8 cellular contexts compared by ENCODE assay signal in the genomic region with DNA sequence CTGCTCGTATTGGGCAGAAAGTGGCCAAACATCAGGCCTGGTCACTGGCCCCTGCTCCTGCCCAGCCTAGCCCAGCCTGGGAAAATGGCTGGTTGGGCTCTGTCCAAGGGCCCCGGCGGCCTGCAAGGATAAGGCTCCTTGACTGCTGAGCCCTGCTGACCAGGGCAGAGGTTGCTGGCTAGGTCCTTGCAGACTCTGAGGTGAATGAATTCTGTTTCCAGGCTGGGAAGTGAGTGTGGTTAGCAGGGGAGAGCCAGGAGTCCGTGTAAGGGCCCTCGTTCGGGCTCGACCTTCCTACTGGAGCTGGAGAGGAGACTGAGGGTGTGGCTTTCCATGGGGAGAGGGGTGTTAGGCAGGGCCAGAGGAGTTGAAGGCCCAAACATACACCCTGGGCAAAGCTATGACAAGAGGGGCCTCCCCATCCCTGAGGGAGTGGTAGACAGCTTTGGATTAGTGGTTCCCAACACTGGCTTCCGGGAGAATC. TPM values are rescaled to one million over a fixed set of nuclear protein-coding genes. Genes with fewer than 3 reads are reported as not detected.
DNase-seq lines count a peak whose midpoint lies in the region; ATAC-seq, FAIRE-seq and TF ChIP-seq lines count a peak whose summit lies in the region.

No MANE protein-coding gene starts in this region.

- peak overlapping the region; percentile 54 for H3K4me2 ChIP-seq in HepG2 (ENCODE audit: low read depth, low read length)

- no peaks in the 10 kb centered on the region for H3K9me3 Mint-ChIP-seq in T-helper 1 cell treated with Interleukin-12 subunit alpha and Interleukin-12 subunit beta and Interleukin-4 antibody, amounts not matched to agents 30 μg/mL and 1 μg/mL, for 36 hours

- BruUV-seq in HepG2 (replicated peaks; lab: Mats Ljungman, UMichigan) = no TSS peak

- peak; percentile 14; the same call in 1 of the 2 replicates for TF ChIP-seq RAD21 in HepG2 (CRISPR knock-in tag; IDR thresholded peaks at IDR 0.05)

- peak; percentile 77 for FAIRE-seq in HepG2 (lab: Jason Lieb, UNC)

- peak in 1 of 2 experiments; percentile 38; a peak in 1 of 4 replicates for TF ChIP-seq POLR2A in HepG2 (IDR thresholded peaks at IDR 0.05; ENCODE audit: insufficient read depth in 1 of 2, low read depth in 2 of 2, low read length in 2 of 2)

- H3K27ac Mint-ChIP-seq in T-helper 1 cell treated with Interleukin-12 subunit alpha and Interleukin-12 subunit beta and Interleukin-4 antibody, amounts not matched to agents 30 μg/mL and 1 μg/mL, for 36 hours = peak overlapping the region; percentile 36

- H3K4me1 Mint-ChIP-seq in T-helper 1 cell treated with Interleukin-12 subunit alpha and Interleukin-12 subunit beta and Interleukin-4 antibody, amounts not matched to agents 30 μg/mL and 1 μg/mL, for 36 hours (ENCODE audit: low read depth) = peaks cover 10% of the 10 kb centered on the region

- H3K9ac ChIP-seq in HepG2 (ENCODE audit: insufficient read depth, low read depth, low read length) = no peak overlapping the region

- H3K36me3 ChIP-seq in HepG2 (replicated peaks in 1 of 2; ENCODE audit: control insufficient read depth in 1 of 2, insufficient read depth in 2 of 2, low read length in 2 of 2) = peaks cover 6 to 7% of the 10 kb centered on the region in 2 experiments; a peak in 3 of 5 replicates
- H3K36me3 ChIP-seq in tibial artery = peaks cover 5 to 21% (median 20%) of the 10 kb centered on the region in 3 donors

- H3K4me1 ChIP-seq in HepG2 (ENCODE audit: insufficient read depth, low read length) (peaks cover 93% of the 10 kb centered on the region), tibial artery (peaks cover 0 to 64% (median 46%) of the 10 kb centered on the region in 4 donors)

- in situ Hi-C loops in HepG2 (cut with HindIII; ENCODE audit: extremely low pct_ligation_motif_present, low pct_unique_long_range_greater_than_20kb) = no loop called here

- intact Hi-C loops in HepG2 (cut with micrococcal nuclease; ENCODE audit: unreplicated experiment) (loop anchor here (2.0 kb wide), 1 partner anchor 50 kb away; no protein-coding TSS in a partner anchor), tibial artery (cut with DNase I; ENCODE audit: low total_unique reads) (no loop called here)

- DNase-seq in T-helper 1 cell (no peak), coronary artery (ENCODE audit: low spot score) (peak; percentile 93), HepG2 (ENCODE audit: low spot score) (peak; percentile 82), tibial artery (peak; percentile 85 to 96), cerebellar nuclear complex (lab: John Stamatoyannopoulos, UW) (no peak)

- no peaks in the 10 kb centered on the region for H4K20me1 ChIP-seq in HepG2 (ENCODE audit: insufficient read depth, low read length)

- peaks cover 31% of the 10 kb centered on the region for H3K36me3 Mint-ChIP-seq in T-helper 1 cell treated with Interleukin-12 subunit alpha and Interleukin-12 subunit beta and Interleukin-4 antibody, amounts not matched to agents 30 μg/mL and 1 μg/mL, for 36 hours (ENCODE audit: low read depth)

- no peak overlapping the region for H3K4me3 ChIP-seq in coronary artery
- peak overlapping the region in 2 of 3 experiments; percentile 17 to 31; a peak in 1 of 6 replicates for H3K4me3 ChIP-seq in HepG2 (replicated peaks in 1 of 3; ENCODE audit: insufficient read depth in 1 of 3, low read depth in 2 of 3, low read length in 3 of 3)
- H3K4me3 ChIP-seq in tibial artery = no peak overlapping the region

- POLR2A ChIA-PET in HepG2 (lab: Yijun Ruan, JAX) = interaction anchor here (2.1 to 2.6 kb wide), 2 partner anchors 29 to 53 kb away, joined by 14 to 22 read pairs; a partner anchor contains a TSS

- H3K79me2 ChIP-seq in HepG2 (ENCODE audit: insufficient read depth, low read length) = no peaks in the 10 kb centered on the region

- H3K27ac ChIP-seq in coronary artery (peak overlapping the region; percentile 56 to 93), HepG2 (ENCODE audit: extremely low read length, insufficient read depth, low read length) (peak overlapping the region; percentile 53), tibial artery (peak overlapping the region; percentile 70 to 78)

- TF ChIP-seq CTCF in coronary artery (IDR thresholded peaks at IDR 0.05) (no peak), HepG2 (CRISPR knock-in tag; IDR thresholded peaks at IDR 0.05) (no peak), tibial artery (IDR thresholded peaks at IDR 0.05) (no peak)

- 25% methylated on average over 5 of the region's 8 CpGs for WGBS in HepG2 (ENCODE audit: low lambda C conversion rate)

- no peak overlapping the region for H3K4me3 Mint-ChIP-seq in T-helper 1 cell treated with Interleukin-12 subunit alpha and Interleukin-12 subunit beta and Interleukin-4 antibody, amounts not matched to agents 30 μg/mL and 1 μg/mL, for 36 hours

- no peaks in the 10 kb centered on the region for H3K27me3 Mint-ChIP-seq in T-helper 1 cell treated with Interleukin-12 subunit alpha and Interleukin-12 subunit beta and Interleukin-4 antibody, amounts not matched to agents 30 μg/mL and 1 μg/mL, for 36 hours (ENCODE audit: low read depth)

- no peak overlapping the region for H2AFZ ChIP-seq in HepG2 (ENCODE audit: low read length)

- H3K9me3 ChIP-seq in HepG2 (ENCODE audit: low read length) (no peaks in the 10 kb centered on the region), tibial artery (no peaks in the 10 kb centered on the region)

- TF ChIP-seq EP300 in HepG2 (IDR thresholded peaks at IDR 0.05; ENCODE audit: low read depth in 2 of 2, low read length in 2 of 2) (peak; percentile 45 to 80; a peak in 3 of 4 replicates), HepG2 (CRISPR knock-in tag; IDR thresholded peaks at IDR 0.05; ENCODE audit: borderline replicate concordance) (no peak)

- CTCF ChIA-PET in HepG2 (lab: Yijun Ruan, JAX; ENCODE audit: low intra/inter-chr PET ratio, low total read pairs) = no interaction called here

- ATAC-seq in HepG2 (peak; percentile 76), GM21723 (IDR thresholded peaks at IDR 0.05; ENCODE audit: unreplicated experiment) (no peak), HG02759 (IDR thresholded peaks at IDR 0.05; ENCODE audit: unreplicated experiment) (no peak)

- H3K27me3 ChIP-seq in HepG2 (ENCODE audit: control insufficient read depth in 1 of 2, insufficient read depth in 2 of 2, low read length in 2 of 2) (no peaks in the 10 kb centered on the region), tibial artery (no peaks in the 10 kb centered on the region)

TF ChIP-seq in HepG2, 621 proteins besides CTCF, POLR2A, EP300 and RAD21 (continues in another document):
- peak; percentile 90; the same call in 1 of the 2 replicates for TF ChIP-seq DPF2 (CRISPR knock-in tag; IDR thresholded peaks at IDR 0.05; ENCODE audit: borderline replicate concordance, low read depth)
- TF ChIP-seq, protein P1, sequence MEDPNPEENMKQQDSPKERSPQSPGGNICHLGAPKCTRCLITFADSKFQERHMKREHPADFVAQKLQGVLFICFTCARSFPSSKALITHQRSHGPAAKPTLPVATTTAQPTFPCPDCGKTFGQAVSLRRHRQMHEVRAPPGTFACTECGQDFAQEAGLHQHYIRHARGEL (CRISPR knock-in tag; IDR thresholded peaks at IDR 0.05) = no peak

RNA-seq across cellular contexts. Expression of a gene that starts 20.6 kb away (rescaled TPM):
- total RNA-seq in HepG2 (2016; rRNA removed; fragmentation: Illumina TruSeq; extraction: Trizol) = 1.9 and 4.6 TPM in 2 replicates
- total RNA-seq in HepG2 (2016; cell fraction: cytosol; rRNA removed; fragmentation: Illumina TruSeq; extraction: Trizol; ENCODE audit: low read depth) = 0.71 and 1.2 TPM in 2 replicates
- 1.8 and 4.9 TPM in 2 replicates for total RNA-seq in HepG2 (2016; cell fraction: insoluble cytoplasmic fraction; rRNA removed; fragmentation: Illumina TruSeq; extraction: Trizol)
- total RNA-seq in HepG2 (2016; cell fraction: membrane; rRNA removed; fragmentation: Illumina TruSeq; extraction: Trizol) = 1.3 and 2.0 TPM in 2 replicates
- total RNA-seq in HepG2 (2016; cell fraction: nucleus; rRNA removed; fragmentation: Illumina TruSeq; extraction: Trizol) = 7.8 and 7.9 TPM in 2 replicates
- polyA plus RNA-seq in HepG2 (2011; rRNA removed) = 13.3 and 21.0 TPM in 2 replicates
- 10.4 and 15.2 TPM in 2 replicates for polyA plus RNA-seq in HepG2 (2011; cell fraction: cytosol; rRNA removed)
- 23.0 and 27.9 TPM in 2 replicates for polyA plus RNA-seq in HepG2 (2011; cell fraction: nucleus; rRNA removed)
- polyA plus RNA-seq in HepG2 (2012) = 5.3 and 17.7 TPM in 2 replicates
- polyA plus RNA-seq in HepG2 (2016; cell fraction: cytosol; fragmentation: Illumina TruSeq; extraction: Trizol; ENCODE audit: low read depth) = 0.42 and 0.62 TPM in 2 replicates
- polyA plus RNA-seq in HepG2 (2016; cell fraction: insoluble cytoplasmic fraction; fragmentation: Illumina TruSeq; extraction: Trizol; ENCODE audit: low read depth) = 1.8 and 2.7 TPM in 2 replicates
- 0.71 and 1.0 TPM in 2 replicates for polyA plus RNA-seq in HepG2 (2016; cell fraction: membrane; fragmentation: Illumina TruSeq; extraction: Trizol; ENCODE audit: low read depth)
- 14.8 and 15.3 TPM in 2 replicates for polyA plus RNA-seq in HepG2 (2016; cell fraction: nucleus; fragmentation: Illumina TruSeq; extraction: Trizol; ENCODE audit: insufficient read depth, low read depth)
- 1.1 and 12.0 TPM in 2 replicates for polyA minus RNA-seq in HepG2 (2011; rRNA and poly(A)+ RNA removed; ENCODE audit: low replicate concordance)
- polyA minus RNA-seq in HepG2 (2011; cell fraction: cytosol; rRNA and poly(A)+ RNA removed) = 11.0 and 19.9 TPM in 2 replicates
- 7.9 and 15.2 TPM in 2 replicates for polyA minus RNA-seq in HepG2 (2011; cell fraction: nucleus; rRNA and poly(A)+ RNA removed)

RNA-seq across cellular contexts. Expression of a gene that starts 53.3 kb away (rescaled TPM):
- 40.9 and 63.2 TPM in 2 replicates for total RNA-seq in HepG2 (2016; rRNA removed; fragmentation: Illumina TruSeq; extraction: Trizol)
- 3.7 and 5.4 TPM in 2 replicates for total RNA-seq in HepG2 (2016; cell fraction: cytosol; rRNA removed; fragmentation: Illumina TruSeq; extraction: Trizol; ENCODE audit: low read depth)
- total RNA-seq in HepG2 (2016; cell fraction: insoluble cytoplasmic fraction; rRNA removed; fragmentation: Illumina TruSeq; extraction: Trizol) = 40.0 and 59.5 TPM in 2 replicates
- 22.3 and 23.2 TPM in 2 replicates for total RNA-seq in HepG2 (2016; cell fraction: membrane; rRNA removed; fragmentation: Illumina TruSeq; extraction: Trizol)
- 37.9 and 43.8 TPM in 2 replicates for total RNA-seq in HepG2 (2016; cell fraction: nucleus; rRNA removed; fragmentation: Illumina TruSeq; extraction: Trizol)
- 69.4 and 76.3 TPM in 2 replicates for polyA plus RNA-seq in HepG2 (2011; rRNA removed)
- polyA plus RNA-seq in HepG2 (2011; cell fraction: cytosol; rRNA removed) = 38.4 and 54.0 TPM in 2 replicates
- 64.7 and 65.0 TPM in 2 replicates for polyA plus RNA-seq in HepG2 (2011; cell fraction: nucleus; rRNA removed)
- polyA plus RNA-seq in HepG2 (2012) = 76.2 and 86.9 TPM in 2 replicates
- 3.1 TPM in 2 replicates for polyA plus RNA-seq in HepG2 (2016; cell fraction: cytosol; fragmentation: Illumina TruSeq; extraction: Trizol; ENCODE audit: low read depth)
- polyA plus RNA-seq in HepG2 (2016; cell fraction: insoluble cytoplasmic fraction; fragmentation: Illumina TruSeq; extraction: Trizol; ENCODE audit: low read depth) = 70.3 and 75.5 TPM in 2 replicates
- 12.5 and 13.4 TPM in 2 replicates for polyA plus RNA-seq in HepG2 (2016; cell fraction: membrane; fragmentation: Illumina TruSeq; extraction: Trizol; ENCODE audit: low read depth)
- 70.7 and 72.2 TPM in 2 replicates for polyA plus RNA-seq in HepG2 (2016; cell fraction: nucleus; fragmentation: Illumina TruSeq; extraction: Trizol; ENCODE audit: insufficient read depth, low read depth)
- 45.5 and 101 TPM in 2 replicates for polyA minus RNA-seq in HepG2 (2011; rRNA and poly(A)+ RNA removed; ENCODE audit: low replicate concordance)
- 37.5 and 49.8 TPM in 2 replicates for polyA minus RNA-seq in HepG2 (2011; cell fraction: cytosol; rRNA and poly(A)+ RNA removed)
- polyA minus RNA-seq in HepG2 (2011; cell fraction: nucleus; rRNA and poly(A)+ RNA removed) = 38.5 and 46.5 TPM in 2 replicates

Comparison
In these comparisons a context has a peak if more than half of its experiments do, and no peak if none do; other contexts are left out.
1. DNase-seq: peak in coronary artery (single experiment), HepG2 (single experiment) and tibial artery (2 of 2); none in T-helper 1 cell (0 of 5) and cerebellar nuclear complex (0 of 2).
2. H3K4me3 ChIP-seq: peak in HepG2 (2 of 3); none in coronary artery (single experiment) and tibial artery (0 of 2).
3. Peak in every context shown above with its lines, with median percentiles within 50 percentile points of each other: H3K27ac ChIP-seq.